In the genomic region with DNA sequence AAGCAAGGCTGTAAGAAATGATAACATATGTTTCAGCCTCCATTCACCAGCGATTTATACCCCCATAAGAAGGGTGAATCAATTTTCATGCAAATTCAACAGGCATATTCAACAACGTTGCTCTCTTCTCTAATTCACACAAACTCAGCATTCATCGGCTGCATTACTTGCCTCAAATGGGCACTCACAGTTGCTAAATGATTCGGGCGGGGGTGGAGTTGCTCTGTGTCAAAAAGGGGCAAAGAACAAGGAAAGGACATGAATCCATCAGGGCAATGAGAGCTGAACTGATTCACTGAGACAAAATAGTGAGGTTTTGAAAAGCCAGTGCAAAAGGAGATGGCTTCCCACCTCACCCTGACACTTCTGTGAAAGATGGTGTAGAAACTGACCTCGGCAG, we compare ENCODE assay signal across 1 cellular context.
TF ChIP-seq lines count a peak whose summit lies in the region.

No MANE protein-coding gene starts in this region.

TF ChIP-seq in H1, 55 proteins besides CTCF, POLR2A, EP300 and RAD21:
- TF ChIP-seq SP4 (IDR thresholded peaks at IDR 0.05; ENCODE audit: low read length) = no peak
- no peak for TF ChIP-seq CREB1 (IDR thresholded peaks at IDR 0.05)
- no peak for TF ChIP-seq FOSL1 (IDR thresholded peaks at IDR 0.05; ENCODE audit: insufficient read depth, low read depth, low read length)
- TF ChIP-seq KDM1A (IDR thresholded peaks at IDR 0.05; ENCODE audit: borderline replicate concordance, low read length) = no peak
- TF ChIP-seq CBX5 (IDR thresholded peaks at IDR 0.05; ENCODE audit: low read depth, low read length) = no peak
- no peak for TF ChIP-seq RNF2 (IDR thresholded peaks at IDR 0.05; ENCODE audit: borderline replicate concordance, low read depth, low read length, missing control alignments, poor library complexity, severe bottlenecking)
- TF ChIP-seq, protein P1, sequence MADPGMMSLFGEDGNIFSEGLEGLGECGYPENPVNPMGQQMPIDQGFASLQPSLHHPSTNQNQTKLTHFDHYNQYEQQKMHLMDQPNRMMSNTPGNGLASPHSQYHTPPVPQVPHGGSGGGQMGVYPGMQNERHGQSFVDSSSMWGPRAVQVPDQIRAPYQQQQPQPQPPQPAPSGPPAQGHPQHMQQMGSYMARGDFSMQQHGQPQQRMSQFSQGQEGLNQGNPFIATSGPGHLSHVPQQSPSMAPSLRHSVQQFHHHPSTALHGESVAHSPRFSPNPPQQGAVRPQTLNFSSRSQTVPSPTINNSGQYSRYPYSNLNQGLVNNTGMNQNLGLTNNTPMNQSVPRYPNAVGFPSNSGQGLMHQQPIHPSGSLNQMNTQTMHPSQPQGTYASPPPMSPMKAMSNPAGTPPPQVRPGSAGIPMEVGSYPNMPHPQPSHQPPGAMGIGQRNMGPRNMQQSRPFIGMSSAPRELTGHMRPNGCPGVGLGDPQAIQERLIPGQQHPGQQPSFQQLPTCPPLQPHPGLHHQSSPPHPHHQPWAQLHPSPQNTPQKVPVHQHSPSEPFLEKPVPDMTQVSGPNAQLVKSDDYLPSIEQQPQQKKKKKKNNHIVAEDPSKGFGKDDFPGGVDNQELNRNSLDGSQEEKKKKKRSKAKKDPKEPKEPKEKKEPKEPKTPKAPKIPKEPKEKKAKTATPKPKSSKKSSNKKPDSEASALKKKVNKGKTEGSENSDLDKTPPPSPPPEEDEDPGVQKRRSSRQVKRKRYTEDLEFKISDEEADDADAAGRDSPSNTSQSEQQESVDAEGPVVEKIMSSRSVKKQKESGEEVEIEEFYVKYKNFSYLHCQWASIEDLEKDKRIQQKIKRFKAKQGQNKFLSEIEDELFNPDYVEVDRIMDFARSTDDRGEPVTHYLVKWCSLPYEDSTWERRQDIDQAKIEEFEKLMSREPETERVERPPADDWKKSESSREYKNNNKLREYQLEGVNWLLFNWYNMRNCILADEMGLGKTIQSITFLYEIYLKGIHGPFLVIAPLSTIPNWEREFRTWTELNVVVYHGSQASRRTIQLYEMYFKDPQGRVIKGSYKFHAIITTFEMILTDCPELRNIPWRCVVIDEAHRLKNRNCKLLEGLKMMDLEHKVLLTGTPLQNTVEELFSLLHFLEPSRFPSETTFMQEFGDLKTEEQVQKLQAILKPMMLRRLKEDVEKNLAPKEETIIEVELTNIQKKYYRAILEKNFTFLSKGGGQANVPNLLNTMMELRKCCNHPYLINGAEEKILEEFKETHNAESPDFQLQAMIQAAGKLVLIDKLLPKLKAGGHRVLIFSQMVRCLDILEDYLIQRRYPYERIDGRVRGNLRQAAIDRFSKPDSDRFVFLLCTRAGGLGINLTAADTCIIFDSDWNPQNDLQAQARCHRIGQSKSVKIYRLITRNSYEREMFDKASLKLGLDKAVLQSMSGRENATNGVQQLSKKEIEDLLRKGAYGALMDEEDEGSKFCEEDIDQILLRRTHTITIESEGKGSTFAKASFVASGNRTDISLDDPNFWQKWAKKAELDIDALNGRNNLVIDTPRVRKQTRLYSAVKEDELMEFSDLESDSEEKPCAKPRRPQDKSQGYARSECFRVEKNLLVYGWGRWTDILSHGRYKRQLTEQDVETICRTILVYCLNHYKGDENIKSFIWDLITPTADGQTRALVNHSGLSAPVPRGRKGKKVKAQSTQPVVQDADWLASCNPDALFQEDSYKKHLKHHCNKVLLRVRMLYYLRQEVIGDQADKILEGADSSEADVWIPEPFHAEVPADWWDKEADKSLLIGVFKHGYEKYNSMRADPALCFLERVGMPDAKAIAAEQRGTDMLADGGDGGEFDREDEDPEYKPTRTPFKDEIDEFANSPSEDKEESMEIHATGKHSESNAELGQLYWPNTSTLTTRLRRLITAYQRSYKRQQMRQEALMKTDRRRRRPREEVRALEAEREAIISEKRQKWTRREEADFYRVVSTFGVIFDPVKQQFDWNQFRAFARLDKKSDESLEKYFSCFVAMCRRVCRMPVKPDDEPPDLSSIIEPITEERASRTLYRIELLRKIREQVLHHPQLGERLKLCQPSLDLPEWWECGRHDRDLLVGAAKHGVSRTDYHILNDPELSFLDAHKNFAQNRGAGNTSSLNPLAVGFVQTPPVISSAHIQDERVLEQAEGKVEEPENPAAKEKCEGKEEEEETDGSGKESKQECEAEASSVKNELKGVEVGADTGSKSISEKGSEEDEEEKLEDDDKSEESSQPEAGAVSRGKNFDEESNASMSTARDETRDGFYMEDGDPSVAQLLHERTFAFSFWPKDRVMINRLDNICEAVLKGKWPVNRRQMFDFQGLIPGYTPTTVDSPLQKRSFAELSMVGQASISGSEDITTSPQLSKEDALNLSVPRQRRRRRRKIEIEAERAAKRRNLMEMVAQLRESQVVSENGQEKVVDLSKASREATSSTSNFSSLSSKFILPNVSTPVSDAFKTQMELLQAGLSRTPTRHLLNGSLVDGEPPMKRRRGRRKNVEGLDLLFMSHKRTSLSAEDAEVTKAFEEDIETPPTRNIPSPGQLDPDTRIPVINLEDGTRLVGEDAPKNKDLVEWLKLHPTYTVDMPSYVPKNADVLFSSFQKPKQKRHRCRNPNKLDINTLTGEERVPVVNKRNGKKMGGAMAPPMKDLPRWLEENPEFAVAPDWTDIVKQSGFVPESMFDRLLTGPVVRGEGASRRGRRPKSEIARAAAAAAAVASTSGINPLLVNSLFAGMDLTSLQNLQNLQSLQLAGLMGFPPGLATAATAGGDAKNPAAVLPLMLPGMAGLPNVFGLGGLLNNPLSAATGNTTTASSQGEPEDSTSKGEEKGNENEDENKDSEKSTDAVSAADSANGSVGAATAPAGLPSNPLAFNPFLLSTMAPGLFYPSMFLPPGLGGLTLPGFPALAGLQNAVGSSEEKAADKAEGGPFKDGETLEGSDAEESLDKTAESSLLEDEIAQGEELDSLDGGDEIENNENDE (IDR thresholded peaks at IDR 0.05; ENCODE audit: insufficient replicate concordance, low read length) = no peak
- TF ChIP-seq TCF12 (IDR thresholded peaks at IDR 0.05; ENCODE audit: low read depth, low read length) = no peak
- TF ChIP-seq, protein P2, sequence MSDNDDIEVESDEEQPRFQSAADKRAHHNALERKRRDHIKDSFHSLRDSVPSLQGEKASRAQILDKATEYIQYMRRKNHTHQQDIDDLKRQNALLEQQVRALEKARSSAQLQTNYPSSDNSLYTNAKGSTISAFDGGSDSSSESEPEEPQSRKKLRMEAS (IDR thresholded peaks at IDR 0.05) = no peak
- TF ChIP-seq HDAC2 (IDR thresholded peaks at IDR 0.05; ENCODE audit: borderline replicate concordance in 1 of 2, low read depth in 2 of 2, low read length in 2 of 2) = no peak
- TF ChIP-seq TEAD4 (IDR thresholded peaks at IDR 0.05; ENCODE audit: low read depth, low read length) = no peak
- TF ChIP-seq, protein P3, sequence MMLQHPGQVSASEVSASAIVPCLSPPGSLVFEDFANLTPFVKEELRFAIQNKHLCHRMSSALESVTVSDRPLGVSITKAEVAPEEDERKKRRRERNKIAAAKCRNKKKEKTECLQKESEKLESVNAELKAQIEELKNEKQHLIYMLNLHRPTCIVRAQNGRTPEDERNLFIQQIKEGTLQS (IDR thresholded peaks at IDR 0.05; ENCODE audit: insufficient read depth, low read depth, low read length) = no peak
- TF ChIP-seq SP1 (IDR thresholded peaks at IDR 0.05; ENCODE audit: low read depth, low read length) = no peak
- no peak for TF ChIP-seq SUZ12 (IDR thresholded peaks at IDR 0.05; ENCODE audit: low read length)
- no peak for TF ChIP-seq EGR1 (IDR thresholded peaks at IDR 0.05; ENCODE audit: borderline replicate concordance, low read depth, low read length)
- no peak for TF ChIP-seq BACH1 (IDR thresholded peaks at IDR 0.05; ENCODE audit: low read length)
- no peak for TF ChIP-seq MAFK (IDR thresholded peaks at IDR 0.05; ENCODE audit: low read depth, low read length)
- TF ChIP-seq EZH2 (IDR thresholded peaks at IDR 0.05; ENCODE audit: low read depth, low read length, severe bottlenecking) = no peak
- no peak for TF ChIP-seq CHD2 (IDR thresholded peaks at IDR 0.05; ENCODE audit: low read length)
